Comparison of ENCODE assay signal across 1 cellular context in genomic region chr20:50790651-50791277, GRCh38.
TF ChIP-seq lines count a peak whose summit lies in the region.

No MANE protein-coding gene starts in this region.

TF ChIP-seq in HepG2, 621 proteins besides CTCF, POLR2A, EP300 and RAD21 (continued from another document and continues in another):
- TF ChIP-seq, protein P1, sequence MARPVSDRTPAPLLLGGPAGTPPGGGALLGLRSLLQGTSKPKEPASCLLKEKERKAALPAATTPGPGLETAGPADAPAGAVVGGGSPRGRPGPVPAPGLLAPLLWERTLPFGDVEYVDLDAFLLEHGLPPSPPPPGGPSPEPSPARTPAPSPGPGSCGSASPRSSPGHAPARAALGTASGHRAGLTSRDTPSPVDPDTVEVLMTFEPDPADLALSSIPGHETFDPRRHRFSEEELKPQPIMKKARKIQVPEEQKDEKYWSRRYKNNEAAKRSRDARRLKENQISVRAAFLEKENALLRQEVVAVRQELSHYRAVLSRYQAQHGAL (CRISPR knock-in tag; IDR thresholded peaks at IDR 0.05; ENCODE audit: not compliant biosample characterization), result peak; percentile 65
- peak; percentile 91; the same call in 1 of the 2 replicates for TF ChIP-seq TMF1 (CRISPR knock-in tag; IDR thresholded peaks at IDR 0.05; ENCODE audit: low read depth)
- 0 out of 2 replicates have a peak, but pooled peaks have one; percentile 73 for TF ChIP-seq HES4 (CRISPR knock-in tag; IDR thresholded peaks at IDR 0.05; ENCODE audit: borderline replicate concordance)
- no peak for TF ChIP-seq ATAD3A (CRISPR knock-in tag; IDR thresholded peaks at IDR 0.05)
- TF ChIP-seq SRSF4 (IDR thresholded peaks at IDR 0.05; ENCODE audit: low read depth, low read length, poor library complexity, severe bottlenecking), result no peak
- TF ChIP-seq ZNF30 (CRISPR knock-in tag; IDR thresholded peaks at IDR 0.05), result no peak; the same call in 1 of the 2 replicates
- no peak for TF ChIP-seq HMGA1 (CRISPR knock-in tag; conservative IDR thresholded peaks at IDR 0.05)
- TF ChIP-seq ZNF605 (CRISPR knock-in tag; IDR thresholded peaks at IDR 0.05), result 0 out of 2 replicates have a peak, but pooled peaks have one; percentile 37
- TF ChIP-seq ZNF563 (CRISPR knock-in tag; IDR thresholded peaks at IDR 0.05), result peak; percentile 95; the same call in 1 of the 2 replicates
- TF ChIP-seq ZMAT3 (CRISPR knock-in tag; conservative IDR thresholded peaks at IDR 0.05), result 0 out of 2 replicates have a peak, but pooled peaks have one; percentile 64
- TF ChIP-seq ZNF263 (CRISPR knock-in tag; IDR thresholded peaks at IDR 0.05), result peak; percentile 84
- TF ChIP-seq ZNF615 (CRISPR knock-in tag; IDR thresholded peaks at IDR 0.05; ENCODE audit: borderline replicate concordance), result no peak
- no peak for TF ChIP-seq CHD2 (IDR thresholded peaks at IDR 0.05; ENCODE audit: low read depth, low read length)
- TF ChIP-seq HDAC2 (CRISPR knock-in tag; IDR thresholded peaks at IDR 0.05), result peak; percentile 94
- 0 out of 2 replicates have a peak, but pooled peaks have one; percentile 79 for TF ChIP-seq CERS6 (CRISPR knock-in tag; IDR thresholded peaks at IDR 0.05)
- peak; percentile 90 for TF ChIP-seq CBX1 (IDR thresholded peaks at IDR 0.05; ENCODE audit: low read depth)
- TF ChIP-seq RXRA (CRISPR knock-in tag; IDR thresholded peaks at IDR 0.05), result peak; percentile 95
- TF ChIP-seq HMGXB4 (CRISPR knock-in tag; IDR thresholded peaks at IDR 0.05; ENCODE audit: borderline replicate concordance in 1 of 2, low read depth in 1 of 2), result peak; percentile 99
- TF ChIP-seq SMARCC2 (IDR thresholded peaks at IDR 0.05), result no peak
- TF ChIP-seq PAX8 (CRISPR knock-in tag; IDR thresholded peaks at IDR 0.05; ENCODE audit: borderline replicate concordance), result no peak
- TF ChIP-seq SRY (CRISPR knock-in tag; IDR thresholded peaks at IDR 0.05), result no peak; the same call in 1 of the 2 replicates
- no peak for TF ChIP-seq ZNF720 (CRISPR knock-in tag; IDR thresholded peaks at IDR 0.05)
- TF ChIP-seq ZNF501 (CRISPR knock-in tag; IDR thresholded peaks at IDR 0.05), result peak; percentile 94
- TF ChIP-seq NFATC3 (CRISPR knock-in tag; IDR thresholded peaks at IDR 0.05), result 0 out of 2 replicates have a peak, but pooled peaks have one; percentile 58
- TF ChIP-seq HBP1 (CRISPR knock-in tag; IDR thresholded peaks at IDR 0.05; ENCODE audit: low read depth), result peak; percentile 73; the same call in 1 of the 2 replicates
- TF ChIP-seq MAFK (conservative IDR thresholded peaks at IDR 0.05 in 1 of 2, IDR thresholded peaks at IDR 0.05 in 1 of 2; ENCODE audit: low read length in 2 of 2), result no peak
- no peak for TF ChIP-seq ZNF326 (CRISPR knock-in tag; IDR thresholded peaks at IDR 0.05; ENCODE audit: borderline replicate concordance)
- TF ChIP-seq MAF1 (CRISPR knock-in tag; IDR thresholded peaks at IDR 0.05; ENCODE audit: borderline replicate concordance), result peak; percentile 96
- TF ChIP-seq TRIM24 (CRISPR knock-in tag; IDR thresholded peaks at IDR 0.05), result no peak
- no peak for TF ChIP-seq ZKSCAN1 (IDR thresholded peaks at IDR 0.05; ENCODE audit: low read length)
- TF ChIP-seq, protein P2, sequence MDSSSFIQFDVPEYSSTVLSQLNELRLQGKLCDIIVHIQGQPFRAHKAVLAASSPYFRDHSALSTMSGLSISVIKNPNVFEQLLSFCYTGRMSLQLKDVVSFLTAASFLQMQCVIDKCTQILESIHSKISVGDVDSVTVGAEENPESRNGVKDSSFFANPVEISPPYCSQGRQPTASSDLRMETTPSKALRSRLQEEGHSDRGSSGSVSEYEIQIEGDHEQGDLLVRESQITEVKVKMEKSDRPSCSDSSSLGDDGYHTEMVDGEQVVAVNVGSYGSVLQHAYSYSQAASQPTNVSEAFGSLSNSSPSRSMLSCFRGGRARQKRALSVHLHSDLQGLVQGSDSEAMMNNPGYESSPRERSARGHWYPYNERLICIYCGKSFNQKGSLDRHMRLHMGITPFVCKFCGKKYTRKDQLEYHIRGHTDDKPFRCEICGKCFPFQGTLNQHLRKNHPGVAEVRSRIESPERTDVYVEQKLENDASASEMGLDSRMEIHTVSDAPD (CRISPR knock-in tag; IDR thresholded peaks at IDR 0.05), result peak; percentile 86; the same call in 1 of the 2 replicates
- TF ChIP-seq ZNF674 (CRISPR knock-in tag; IDR thresholded peaks at IDR 0.05; ENCODE audit: low read depth), result no peak
- TF ChIP-seq ZNF773 (CRISPR knock-in tag; IDR thresholded peaks at IDR 0.05; ENCODE audit: borderline replicate concordance), result 0 out of 2 replicates have a peak, but pooled peaks have one; percentile 94
- peak; percentile 94 for TF ChIP-seq TAF15 (IDR thresholded peaks at IDR 0.05; ENCODE audit: low read depth, low read length, poor library complexity, severe bottlenecking)
- TF ChIP-seq, protein P3, sequence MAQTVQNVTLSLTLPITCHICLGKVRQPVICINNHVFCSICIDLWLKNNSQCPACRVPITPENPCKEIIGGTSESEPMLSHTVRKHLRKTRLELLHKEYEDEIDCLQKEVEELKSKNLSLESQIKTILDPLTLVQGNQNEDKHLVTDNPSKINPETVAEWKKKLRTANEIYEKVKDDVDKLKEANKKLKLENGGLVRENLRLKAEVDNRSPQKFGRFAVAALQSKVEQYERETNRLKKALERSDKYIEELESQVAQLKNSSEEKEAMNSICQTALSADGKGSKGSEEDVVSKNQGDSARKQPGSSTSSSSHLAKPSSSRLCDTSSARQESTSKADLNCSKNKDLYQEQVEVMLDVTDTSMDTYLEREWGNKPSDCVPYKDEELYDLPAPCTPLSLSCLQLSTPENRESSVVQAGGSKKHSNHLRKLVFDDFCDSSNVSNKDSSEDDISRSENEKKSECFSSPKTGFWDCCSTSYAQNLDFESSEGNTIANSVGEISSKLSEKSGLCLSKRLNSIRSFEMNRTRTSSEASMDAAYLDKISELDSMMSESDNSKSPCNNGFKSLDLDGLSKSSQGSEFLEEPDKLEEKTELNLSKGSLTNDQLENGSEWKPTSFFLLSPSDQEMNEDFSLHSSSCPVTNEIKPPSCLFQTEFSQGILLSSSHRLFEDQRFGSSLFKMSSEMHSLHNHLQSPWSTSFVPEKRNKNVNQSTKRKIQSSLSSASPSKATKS (CRISPR knock-in tag; IDR thresholded peaks at IDR 0.05), result no peak
- peak; percentile 97 for TF ChIP-seq ZNF350 (CRISPR knock-in tag; IDR thresholded peaks at IDR 0.05; ENCODE audit: borderline replicate concordance, low read depth)
- peak; percentile 85 for TF ChIP-seq ZNF768 (CRISPR knock-in tag; IDR thresholded peaks at IDR 0.05)
- peak; percentile 90; the same call in 1 of the 2 replicates for TF ChIP-seq SATB2 (CRISPR knock-in tag; IDR thresholded peaks at IDR 0.05)
- peak; percentile 51; the same call in 1 of the 2 replicates for TF ChIP-seq ZNF3 (CRISPR knock-in tag; IDR thresholded peaks at IDR 0.05)
- TF ChIP-seq ZNF792 (CRISPR knock-in tag; IDR thresholded peaks at IDR 0.05), result peak; percentile 95
- 0 out of 2 replicates have a peak, but pooled peaks have one; percentile 55 for TF ChIP-seq SNAI1 (CRISPR knock-in tag; IDR thresholded peaks at IDR 0.05; ENCODE audit: borderline replicate concordance)
- TF ChIP-seq, protein P4, sequence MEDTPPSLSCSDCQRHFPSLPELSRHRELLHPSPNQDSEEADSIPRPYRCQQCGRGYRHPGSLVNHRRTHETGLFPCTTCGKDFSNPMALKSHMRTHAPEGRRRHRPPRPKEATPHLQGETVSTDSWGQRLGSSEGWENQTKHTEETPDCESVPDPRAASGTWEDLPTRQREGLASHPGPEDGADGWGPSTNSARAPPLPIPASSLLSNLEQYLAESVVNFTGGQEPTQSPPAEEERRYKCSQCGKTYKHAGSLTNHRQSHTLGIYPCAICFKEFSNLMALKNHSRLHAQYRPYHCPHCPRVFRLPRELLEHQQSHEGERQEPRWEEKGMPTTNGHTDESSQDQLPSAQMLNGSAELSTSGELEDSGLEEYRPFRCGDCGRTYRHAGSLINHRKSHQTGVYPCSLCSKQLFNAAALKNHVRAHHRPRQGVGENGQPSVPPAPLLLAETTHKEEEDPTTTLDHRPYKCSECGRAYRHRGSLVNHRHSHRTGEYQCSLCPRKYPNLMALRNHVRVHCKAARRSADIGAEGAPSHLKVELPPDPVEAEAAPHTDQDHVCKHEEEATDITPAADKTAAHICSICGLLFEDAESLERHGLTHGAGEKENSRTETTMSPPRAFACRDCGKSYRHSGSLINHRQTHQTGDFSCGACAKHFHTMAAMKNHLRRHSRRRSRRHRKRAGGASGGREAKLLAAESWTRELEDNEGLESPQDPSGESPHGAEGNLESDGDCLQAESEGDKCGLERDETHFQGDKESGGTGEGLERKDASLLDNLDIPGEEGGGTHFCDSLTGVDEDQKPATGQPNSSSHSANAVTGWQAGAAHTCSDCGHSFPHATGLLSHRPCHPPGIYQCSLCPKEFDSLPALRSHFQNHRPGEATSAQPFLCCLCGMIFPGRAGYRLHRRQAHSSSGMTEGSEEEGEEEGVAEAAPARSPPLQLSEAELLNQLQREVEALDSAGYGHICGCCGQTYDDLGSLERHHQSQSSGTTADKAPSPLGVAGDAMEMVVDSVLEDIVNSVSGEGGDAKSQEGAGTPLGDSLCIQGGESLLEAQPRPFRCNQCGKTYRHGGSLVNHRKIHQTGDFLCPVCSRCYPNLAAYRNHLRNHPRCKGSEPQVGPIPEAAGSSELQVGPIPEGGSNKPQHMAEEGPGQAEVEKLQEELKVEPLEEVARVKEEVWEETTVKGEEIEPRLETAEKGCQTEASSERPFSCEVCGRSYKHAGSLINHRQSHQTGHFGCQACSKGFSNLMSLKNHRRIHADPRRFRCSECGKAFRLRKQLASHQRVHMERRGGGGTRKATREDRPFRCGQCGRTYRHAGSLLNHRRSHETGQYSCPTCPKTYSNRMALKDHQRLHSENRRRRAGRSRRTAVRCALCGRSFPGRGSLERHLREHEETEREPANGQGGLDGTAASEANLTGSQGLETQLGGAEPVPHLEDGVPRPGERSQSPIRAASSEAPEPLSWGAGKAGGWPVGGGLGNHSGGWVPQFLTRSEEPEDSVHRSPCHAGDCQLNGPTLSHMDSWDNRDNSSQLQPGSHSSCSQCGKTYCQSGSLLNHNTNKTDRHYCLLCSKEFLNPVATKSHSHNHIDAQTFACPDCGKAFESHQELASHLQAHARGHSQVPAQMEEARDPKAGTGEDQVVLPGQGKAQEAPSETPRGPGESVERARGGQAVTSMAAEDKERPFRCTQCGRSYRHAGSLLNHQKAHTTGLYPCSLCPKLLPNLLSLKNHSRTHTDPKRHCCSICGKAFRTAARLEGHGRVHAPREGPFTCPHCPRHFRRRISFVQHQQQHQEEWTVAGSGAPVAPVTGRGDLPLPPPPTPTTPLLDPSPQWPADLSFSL (CRISPR knock-in tag; IDR thresholded peaks at IDR 0.05), result 0 out of 2 replicates have a peak, but pooled peaks have one; percentile 54
- peak; percentile 91 for TF ChIP-seq ZNF724P (CRISPR knock-in tag; IDR thresholded peaks at IDR 0.05; ENCODE audit: borderline replicate concordance)
- TF ChIP-seq KDM5B (CRISPR knock-in tag; IDR thresholded peaks at IDR 0.05; ENCODE audit: borderline replicate concordance), result peak; percentile 93; the same call in 1 of the 2 replicates
- peak; percentile 74 for TF ChIP-seq STAG1 (CRISPR knock-in tag; IDR thresholded peaks at IDR 0.05)
